In the genomic region with DNA sequence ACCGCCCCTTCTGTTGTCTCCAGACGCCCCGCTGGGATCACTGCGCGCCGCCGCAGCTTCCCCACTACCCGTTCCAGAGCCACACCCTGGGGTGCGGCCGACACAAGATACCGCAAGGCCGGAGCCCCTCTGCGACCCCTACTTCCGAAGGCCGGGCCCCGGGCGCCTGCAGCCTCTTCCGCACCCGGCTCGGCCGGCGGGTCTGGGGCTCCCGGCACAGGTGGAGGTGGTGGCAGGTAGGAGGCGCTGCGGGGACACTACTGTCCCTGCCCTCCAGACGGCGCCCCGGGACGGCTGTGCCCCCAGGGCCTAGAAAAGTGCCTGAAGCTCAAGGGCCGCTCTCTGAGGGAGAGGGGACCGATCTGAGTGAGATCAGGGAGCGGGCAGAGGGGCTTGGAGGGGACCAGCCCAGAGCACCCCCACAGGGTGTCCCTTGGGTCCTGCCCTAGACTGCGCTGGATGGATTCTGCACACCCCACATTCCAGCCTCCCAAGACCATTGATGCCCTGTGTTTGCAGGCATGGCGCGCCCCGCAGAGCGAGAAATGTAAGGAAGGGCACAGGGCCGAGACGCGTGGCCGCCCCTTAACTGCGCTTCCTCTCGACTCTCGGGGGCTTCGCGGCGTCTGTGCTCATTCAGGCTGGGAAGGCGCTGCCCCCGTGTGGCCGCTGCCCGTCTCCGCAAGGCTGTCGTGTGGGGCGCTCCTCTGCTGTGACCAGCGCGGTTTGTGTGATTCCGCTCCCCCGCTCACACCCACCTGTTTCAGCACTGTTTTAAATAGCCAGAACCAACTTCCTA, we compare ENCODE assay signal across 1 cellular context.
TF ChIP-seq lines count a peak whose summit lies in the region.

No MANE protein-coding gene starts in this region.

TF ChIP-seq in HepG2, 621 proteins besides CTCF, POLR2A, EP300 and RAD21 (continued from another document and continues in another):
- TF ChIP-seq, protein P1, sequence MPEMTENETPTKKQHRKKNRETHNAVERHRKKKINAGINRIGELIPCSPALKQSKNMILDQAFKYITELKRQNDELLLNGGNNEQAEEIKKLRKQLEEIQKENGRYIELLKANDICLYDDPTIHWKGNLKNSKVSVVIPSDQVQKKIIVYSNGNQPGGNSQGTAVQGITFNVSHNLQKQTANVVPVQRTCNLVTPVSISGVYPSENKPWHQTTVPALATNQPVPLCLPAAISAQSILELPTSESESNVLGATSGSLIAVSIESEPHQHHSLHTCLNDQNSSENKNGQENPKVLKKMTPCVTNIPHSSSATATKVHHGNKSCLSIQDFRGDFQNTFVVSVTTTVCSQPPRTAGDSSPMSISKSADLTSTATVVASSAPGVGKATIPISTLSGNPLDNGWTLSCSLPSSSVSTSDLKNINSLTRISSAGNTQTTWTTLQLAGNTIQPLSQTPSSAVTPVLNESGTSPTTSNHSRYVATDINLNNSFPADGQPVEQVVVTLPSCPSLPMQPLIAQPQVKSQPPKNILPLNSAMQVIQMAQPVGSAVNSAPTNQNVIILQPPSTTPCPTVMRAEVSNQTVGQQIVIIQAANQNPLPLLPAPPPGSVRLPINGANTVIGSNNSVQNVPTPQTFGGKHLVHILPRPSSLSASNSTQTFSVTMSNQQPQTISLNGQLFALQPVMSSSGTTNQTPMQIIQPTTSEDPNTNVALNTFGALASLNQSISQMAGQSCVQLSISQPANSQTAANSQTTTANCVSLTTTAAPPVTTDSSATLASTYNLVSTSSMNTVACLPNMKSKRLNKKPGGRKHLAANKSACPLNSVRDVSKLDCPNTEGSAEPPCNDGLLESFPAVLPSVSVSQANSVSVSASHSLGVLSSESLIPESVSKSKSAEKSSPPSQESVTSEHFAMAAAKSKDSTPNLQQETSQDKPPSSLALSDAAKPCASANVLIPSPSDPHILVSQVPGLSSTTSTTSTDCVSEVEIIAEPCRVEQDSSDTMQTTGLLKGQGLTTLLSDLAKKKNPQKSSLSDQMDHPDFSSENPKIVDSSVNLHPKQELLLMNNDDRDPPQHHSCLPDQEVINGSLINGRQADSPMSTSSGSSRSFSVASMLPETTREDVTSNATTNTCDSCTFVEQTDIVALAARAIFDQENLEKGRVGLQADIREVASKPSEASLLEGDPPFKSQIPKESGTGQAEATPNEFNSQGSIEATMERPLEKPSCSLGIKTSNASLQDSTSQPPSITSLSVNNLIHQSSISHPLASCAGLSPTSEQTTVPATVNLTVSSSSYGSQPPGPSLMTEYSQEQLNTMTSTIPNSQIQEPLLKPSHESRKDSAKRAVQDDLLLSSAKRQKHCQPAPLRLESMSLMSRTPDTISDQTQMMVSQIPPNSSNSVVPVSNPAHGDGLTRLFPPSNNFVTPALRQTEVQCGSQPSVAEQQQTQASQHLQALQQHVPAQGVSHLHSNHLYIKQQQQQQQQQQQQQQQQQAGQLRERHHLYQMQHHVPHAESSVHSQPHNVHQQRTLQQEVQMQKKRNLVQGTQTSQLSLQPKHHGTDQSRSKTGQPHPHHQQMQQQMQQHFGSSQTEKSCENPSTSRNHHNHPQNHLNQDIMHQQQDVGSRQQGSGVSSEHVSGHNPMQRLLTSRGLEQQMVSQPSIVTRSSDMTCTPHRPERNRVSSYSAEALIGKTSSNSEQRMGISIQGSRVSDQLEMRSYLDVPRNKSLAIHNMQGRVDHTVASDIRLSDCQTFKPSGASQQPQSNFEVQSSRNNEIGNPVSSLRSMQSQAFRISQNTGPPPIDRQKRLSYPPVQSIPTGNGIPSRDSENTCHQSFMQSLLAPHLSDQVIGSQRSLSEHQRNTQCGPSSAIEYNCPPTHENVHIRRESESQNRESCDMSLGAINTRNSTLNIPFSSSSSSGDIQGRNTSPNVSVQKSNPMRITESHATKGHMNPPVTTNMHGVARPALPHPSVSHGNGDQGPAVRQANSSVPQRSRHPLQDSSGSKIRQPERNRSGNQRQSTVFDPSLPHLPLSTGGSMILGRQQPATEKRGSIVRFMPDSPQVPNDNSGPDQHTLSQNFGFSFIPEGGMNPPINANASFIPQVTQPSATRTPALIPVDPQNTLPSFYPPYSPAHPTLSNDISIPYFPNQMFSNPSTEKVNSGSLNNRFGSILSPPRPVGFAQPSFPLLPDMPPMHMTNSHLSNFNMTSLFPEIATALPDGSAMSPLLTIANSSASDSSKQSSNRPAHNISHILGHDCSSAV (CRISPR knock-in tag; IDR thresholded peaks at IDR 0.05; ENCODE audit: borderline replicate concordance) = no peak
- TF ChIP-seq ZSCAN9 (CRISPR knock-in tag; IDR thresholded peaks at IDR 0.05; ENCODE audit: borderline replicate concordance) (peak; percentile 50; the same call in 1 of the 2 replicates), PAX8 (CRISPR knock-in tag; IDR thresholded peaks at IDR 0.05; ENCODE audit: borderline replicate concordance) (no peak), PITX1 (CRISPR knock-in tag; IDR thresholded peaks at IDR 0.05) (0 out of 2 replicates have a peak, but pooled peaks have one; percentile 21), SYNCRIP (IDR thresholded peaks at IDR 0.05; ENCODE audit: insufficient read depth, low read depth, low read length) (no peak), ZNF496 (CRISPR knock-in tag; IDR thresholded peaks at IDR 0.05; ENCODE audit: insufficient replicate concordance) (no peak), ZNF264 (CRISPR knock-in tag; IDR thresholded peaks at IDR 0.05) (no peak), FOXC1 (CRISPR knock-in tag; IDR thresholded peaks at IDR 0.05; ENCODE audit: borderline replicate concordance) (peak; percentile 57; the same call in 1 of the 2 replicates), BORCS8-MEF2B (CRISPR knock-in tag; IDR thresholded peaks at IDR 0.05) (0 out of 2 replicates have a peak, but pooled peaks have one; percentile 55), ZNF446 (CRISPR knock-in tag; IDR thresholded peaks at IDR 0.05) (no peak), ZNF772 (CRISPR knock-in tag; IDR thresholded peaks at IDR 0.05) (peak; percentile 56; the same call in 1 of the 2 replicates), ARHGAP35 (CRISPR knock-in tag; IDR thresholded peaks at IDR 0.05; ENCODE audit: borderline replicate concordance) (0 out of 2 replicates have a peak, but pooled peaks have one; percentile 30), ZNF788 (CRISPR knock-in tag; IDR thresholded peaks at IDR 0.05; ENCODE audit: borderline replicate concordance) (peak; percentile 81; the same call in 1 of the 2 replicates), GPN1 (CRISPR knock-in tag; IDR thresholded peaks at IDR 0.05; ENCODE audit: borderline replicate concordance) (no peak), FOXK1 (CRISPR knock-in tag; IDR thresholded peaks at IDR 0.05; ENCODE audit: borderline replicate concordance, low read depth) (no peak), ZFP36L2 (CRISPR knock-in tag; IDR thresholded peaks at IDR 0.05) (no peak; the same call in 1 of the 2 replicates), KDM3A (CRISPR knock-in tag; IDR thresholded peaks at IDR 0.05; ENCODE audit: low read depth) (peak; percentile 73; the same call in 1 of the 2 replicates), ZNF331 (CRISPR knock-in tag; IDR thresholded peaks at IDR 0.05) (no peak), ZNF768 (CRISPR knock-in tag; IDR thresholded peaks at IDR 0.05) (no peak; the same call in 1 of the 2 replicates), TEAD3 (CRISPR knock-in tag; optimal IDR thresholded peaks at IDR 0.05; ENCODE audit: borderline replicate concordance) (peak; percentile 84)
- TF ChIP-seq, protein P2, sequence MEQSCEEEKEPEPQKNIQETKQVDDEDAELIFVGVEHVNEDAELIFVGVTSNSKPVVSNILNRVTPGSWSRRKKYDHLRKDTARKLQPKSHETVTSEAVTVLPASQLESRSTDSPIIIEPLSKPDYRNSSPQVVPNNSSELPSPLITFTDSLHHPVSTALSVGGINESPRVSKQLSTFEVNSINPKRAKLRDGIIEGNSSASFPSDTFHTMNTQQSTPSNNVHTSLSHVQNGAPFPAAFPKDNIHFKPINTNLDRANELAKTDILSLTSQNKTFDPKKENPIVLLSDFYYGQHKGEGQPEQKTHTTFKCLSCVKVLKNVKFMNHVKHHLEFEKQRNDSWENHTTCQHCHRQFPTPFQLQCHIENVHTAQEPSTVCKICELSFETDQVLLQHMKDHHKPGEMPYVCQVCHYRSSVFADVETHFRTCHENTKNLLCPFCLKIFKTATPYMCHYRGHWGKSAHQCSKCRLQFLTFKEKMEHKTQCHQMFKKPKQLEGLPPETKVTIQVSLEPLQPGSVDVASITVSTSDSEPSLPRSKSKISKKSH (CRISPR knock-in tag; IDR thresholded peaks at IDR 0.05; ENCODE audit: borderline replicate concordance) = 0 out of 2 replicates have a peak, but pooled peaks have one; percentile 9
- TF ChIP-seq, protein P3, sequence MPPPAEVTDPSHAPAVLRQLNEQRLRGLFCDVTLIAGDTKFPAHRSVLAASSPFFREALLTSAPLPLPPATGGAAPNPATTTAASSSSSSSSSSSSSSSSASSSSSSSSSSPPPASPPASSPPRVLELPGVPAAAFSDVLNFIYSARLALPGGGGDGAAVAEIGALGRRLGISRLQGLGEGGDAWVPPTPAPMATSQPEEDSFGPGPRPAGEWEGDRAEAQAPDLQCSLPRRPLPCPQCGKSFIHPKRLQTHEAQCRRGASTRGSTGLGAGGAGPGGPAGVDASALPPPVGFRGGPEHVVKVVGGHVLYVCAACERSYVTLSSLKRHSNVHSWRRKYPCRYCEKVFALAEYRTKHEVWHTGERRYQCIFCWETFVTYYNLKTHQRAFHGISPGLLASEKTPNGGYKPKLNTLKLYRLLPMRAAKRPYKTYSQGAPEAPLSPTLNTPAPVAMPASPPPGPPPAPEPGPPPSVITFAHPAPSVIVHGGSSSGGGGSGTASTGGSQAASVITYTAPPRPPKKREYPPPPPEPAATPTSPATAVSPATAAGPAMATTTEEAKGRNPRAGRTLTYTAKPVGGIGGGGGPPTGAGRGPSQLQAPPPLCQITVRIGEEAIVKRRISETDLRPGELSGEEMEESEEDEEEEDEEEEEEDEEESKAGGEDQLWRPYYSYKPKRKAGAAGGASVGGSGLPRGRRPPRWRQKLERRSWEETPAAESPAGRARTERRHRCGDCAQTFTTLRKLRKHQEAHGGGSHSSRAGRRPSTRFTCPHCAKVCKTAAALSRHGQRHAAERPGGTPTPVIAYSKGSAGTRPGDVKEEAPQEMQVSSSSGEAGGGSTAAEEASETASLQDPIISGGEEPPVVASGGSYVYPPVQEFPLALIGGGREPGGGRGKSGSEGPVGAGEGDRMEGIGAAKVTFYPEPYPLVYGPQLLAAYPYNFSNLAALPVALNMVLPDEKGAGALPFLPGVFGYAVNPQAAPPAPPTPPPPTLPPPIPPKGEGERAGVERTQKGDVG (CRISPR knock-in tag; IDR thresholded peaks at IDR 0.05; ENCODE audit: borderline replicate concordance) = peak; percentile 87
- TF ChIP-seq, protein P4, sequence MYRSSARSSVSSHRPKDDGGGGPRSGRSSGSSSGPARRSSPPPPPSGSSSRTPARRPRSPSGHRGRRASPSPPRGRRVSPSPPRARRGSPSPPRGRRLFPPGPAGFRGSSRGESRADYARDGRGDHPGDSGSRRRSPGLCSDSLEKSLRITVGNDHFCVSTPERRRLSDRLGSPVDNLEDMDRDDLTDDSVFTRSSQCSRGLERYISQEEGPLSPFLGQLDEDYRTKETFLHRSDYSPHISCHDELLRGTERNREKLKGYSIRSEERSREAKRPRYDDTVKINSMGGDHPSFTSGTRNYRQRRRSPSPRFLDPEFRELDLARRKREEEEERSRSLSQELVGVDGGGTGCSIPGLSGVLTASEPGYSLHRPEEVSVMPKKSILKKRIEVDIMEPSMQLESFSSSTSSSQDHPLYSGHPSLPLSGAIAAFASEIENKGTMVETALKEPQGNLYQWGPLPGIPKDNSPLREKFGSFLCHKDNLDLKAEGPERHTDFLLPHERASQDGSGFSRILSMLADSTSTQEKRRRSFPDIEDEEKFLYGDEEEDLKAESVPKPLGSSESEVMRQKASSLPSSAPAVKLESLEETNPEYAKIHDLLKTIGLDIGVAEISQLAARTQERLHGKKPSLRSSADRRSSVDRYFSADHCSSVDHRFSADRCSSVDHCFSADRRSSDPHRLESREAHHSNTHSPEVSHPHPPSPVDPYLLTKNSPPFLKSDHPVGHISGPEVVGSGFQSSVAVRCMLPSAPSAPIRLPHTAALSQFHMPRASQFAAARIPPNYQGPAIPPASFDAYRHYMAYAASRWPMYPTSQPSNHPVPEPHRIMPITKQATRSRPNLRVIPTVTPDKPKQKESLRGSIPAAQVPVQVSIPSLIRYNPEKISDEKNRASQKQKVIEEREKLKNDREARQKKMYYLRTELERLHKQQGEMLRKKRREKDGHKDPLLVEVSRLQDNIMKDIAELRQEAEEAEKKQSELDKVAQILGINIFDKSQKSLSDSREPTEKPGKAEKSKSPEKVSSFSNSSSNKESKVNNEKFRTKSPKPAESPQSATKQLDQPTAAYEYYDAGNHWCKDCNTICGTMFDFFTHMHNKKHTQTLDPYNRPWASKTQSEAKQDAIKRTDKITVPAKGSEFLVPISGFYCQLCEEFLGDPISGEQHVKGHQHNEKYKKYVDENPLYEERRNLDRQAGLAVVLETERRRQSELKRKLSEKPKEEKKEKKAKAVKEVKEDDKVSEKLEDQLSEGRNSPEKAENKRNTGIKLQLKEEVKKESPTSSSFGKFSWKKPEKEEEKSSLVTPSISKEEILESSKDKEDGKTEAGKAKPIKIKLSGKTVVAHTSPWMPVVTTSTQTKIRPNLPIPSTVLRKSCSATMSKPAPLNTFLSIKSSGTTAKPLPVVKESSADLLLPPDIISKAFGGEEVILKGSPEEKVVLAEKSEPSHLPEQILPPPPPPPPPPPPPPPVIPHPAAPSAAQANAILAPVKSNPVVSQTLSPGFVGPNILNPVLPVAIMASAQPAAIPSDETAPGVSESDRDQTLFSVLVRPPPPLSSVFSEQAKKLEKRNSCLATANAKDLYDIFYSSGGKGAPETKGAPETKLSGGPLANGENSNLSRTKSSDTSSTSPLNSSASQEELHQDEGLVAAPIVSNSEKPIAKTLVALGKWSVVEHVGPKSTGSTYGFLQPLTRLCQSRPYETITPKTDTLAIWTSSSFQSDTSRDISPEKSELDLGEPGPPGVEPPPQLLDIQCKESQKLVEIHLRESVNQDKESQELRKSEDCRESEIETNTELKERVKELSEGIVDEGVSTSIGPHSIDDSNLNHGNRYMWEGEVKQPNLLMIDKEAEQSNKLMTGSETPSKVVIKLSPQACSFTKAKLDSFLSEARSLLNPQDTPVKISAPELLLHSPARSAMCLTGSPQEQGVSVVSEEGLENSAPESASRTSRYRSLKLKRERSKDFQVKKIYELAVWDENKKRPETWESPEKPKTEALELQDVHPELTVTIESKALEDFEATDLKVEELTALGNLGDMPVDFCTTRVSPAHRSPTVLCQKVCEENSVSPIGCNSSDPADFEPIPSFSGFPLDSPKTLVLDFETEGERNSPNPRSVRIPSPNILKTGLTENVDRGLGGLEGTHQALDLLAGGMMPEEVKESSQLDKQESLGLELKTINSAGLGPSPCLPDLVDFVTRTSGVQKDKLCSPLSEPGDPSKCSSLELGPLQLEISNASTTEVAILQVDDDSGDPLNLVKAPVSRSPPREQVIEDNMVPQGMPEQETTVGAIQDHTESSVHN (CRISPR knock-in tag; IDR thresholded peaks at IDR 0.05) = peak; percentile 78; the same call in 1 of the 2 replicates
- TF ChIP-seq, protein P5, sequence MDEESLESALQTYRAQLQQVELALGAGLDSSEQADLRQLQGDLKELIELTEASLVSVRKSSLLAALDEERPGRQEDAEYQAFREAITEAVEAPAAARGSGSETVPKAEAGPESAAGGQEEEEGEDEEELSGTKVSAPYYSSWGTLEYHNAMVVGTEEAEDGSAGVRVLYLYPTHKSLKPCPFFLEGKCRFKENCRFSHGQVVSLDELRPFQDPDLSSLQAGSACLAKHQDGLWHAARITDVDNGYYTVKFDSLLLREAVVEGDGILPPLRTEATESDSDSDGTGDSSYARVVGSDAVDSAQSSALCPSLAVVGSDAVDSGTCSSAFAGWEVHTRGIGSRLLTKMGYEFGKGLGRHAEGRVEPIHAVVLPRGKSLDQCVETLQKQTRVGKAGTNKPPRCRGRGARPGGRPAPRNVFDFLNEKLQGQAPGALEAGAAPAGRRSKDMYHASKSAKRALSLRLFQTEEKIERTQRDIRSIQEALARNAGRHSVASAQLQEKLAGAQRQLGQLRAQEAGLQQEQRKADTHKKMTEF (CRISPR knock-in tag; IDR thresholded peaks at IDR 0.05) = no peak; the same call in 1 of the 2 replicates
